Comparison of ENCODE assay signal across 28 cellular contexts in genomic region chr9:6782378-6782777, GRCh38. TPM values are rescaled to one million over a fixed set of nuclear protein-coding genes. Genes with fewer than 3 reads are reported as not detected.
DNase-seq lines count a peak whose midpoint lies in the region; ATAC-seq and TF ChIP-seq lines count a peak whose summit lies in the region.
"Had no signal": no experiment of that assay in that cellular context is flagged by ENCODE, and none has a peak within 500 bp of the region (broad histone marks: within the 10 kb centered on the region; RNA-seq: fewer than 3 reads in every experiment).

No MANE protein-coding gene starts in this region.

- no peaks in the 10 kb centered on the region for H3K27me3 ChIP-seq in MM.1S (replicated peaks; ENCODE audit: insufficient read depth, low read length)
- H3K27me3 ChIP-seq: body of pancreas, MG63, upper lobe of right lung had no signal

- no peak overlapping the region for H3K27ac ChIP-seq in MM.1S (ENCODE audit: low read length)
- H3K27ac ChIP-seq: body of pancreas, HL-60, upper lobe of right lung, VCaP had no signal

- H3K4me1 ChIP-seq in MM.1S (ENCODE audit: low read length): no peaks in the 10 kb centered on the region

- no peak overlapping the region for H3K4me3 Mint-ChIP-seq in activated CD8-positive, alpha-beta memory T cell treated with anti-CD3 and anti-CD28 coated beads, Interleukin-2, amount 10 ng/mL, durations not matched to agents 7 days and 5 days
- peak overlapping the region; percentile 48 for H3K4me3 Mint-ChIP-seq in glutamatergic neuron (ENCODE audit: unreplicated experiment)
- peak overlapping the region; percentile 3 for H3K4me3 Mint-ChIP-seq in stimulated activated memory B cell treated with anti-CD40 and anti-IgM and Interleukin-4, amounts not matched to agents 10 μg/mL and 1 μg/mL and 100 μg/mL, for 72 hours
- H3K4me3 Mint-ChIP-seq: activated T-cell treated with anti-CD3 and anti-CD28 coated beads, Interleukin-2, amount 50 U/mL, for 4 hours had no signal

- no peaks in the 10 kb centered on the region for H3K9me3 Mint-ChIP-seq in activated CD8-positive, alpha-beta memory T cell treated with anti-CD3 and anti-CD28 coated beads, Interleukin-2, amount 10 ng/mL, durations not matched to agents 7 days and 5 days (ENCODE audit: low read depth)
- peaks cover 2% of the 10 kb centered on the region for H3K9me3 Mint-ChIP-seq in glutamatergic neuron (ENCODE audit: unreplicated experiment)
- H3K9me3 Mint-ChIP-seq in stimulated activated memory B cell treated with anti-CD40 and anti-IgM and Interleukin-4, amounts not matched to agents 10 μg/mL and 1 μg/mL and 100 μg/mL, for 72 hours: no peaks in the 10 kb centered on the region
- H3K9me3 Mint-ChIP-seq: activated T-cell treated with anti-CD3 and anti-CD28 coated beads, Interleukin-2, amount 50 U/mL, for 4 hours had no signal

- H3K4me2 ChIP-seq in MM.1S (ENCODE audit: low read depth, low read length): no peak overlapping the region

- H3K4me3 ChIP-seq in MM.1S (ENCODE audit: low read length): no peak overlapping the region
- H3K4me3 ChIP-seq: body of pancreas, GM12878, MG63, upper lobe of right lung had no signal

- peaks cover 6% of the 10 kb centered on the region for H3K36me3 Mint-ChIP-seq in activated CD8-positive, alpha-beta memory T cell treated with anti-CD3 and anti-CD28 coated beads, Interleukin-2, amount 10 ng/mL, durations not matched to agents 7 days and 5 days
- no peaks in the 10 kb centered on the region for H3K36me3 Mint-ChIP-seq in glutamatergic neuron (ENCODE audit: unreplicated experiment)
- no peaks in the 10 kb centered on the region for H3K36me3 Mint-ChIP-seq in stimulated activated memory B cell treated with anti-CD40 and anti-IgM and Interleukin-4, amounts not matched to agents 10 μg/mL and 1 μg/mL and 100 μg/mL, for 72 hours

- ATAC-seq in activated CD8-positive, alpha-beta memory T cell treated with anti-CD3 and anti-CD28 coated beads, Interleukin-2, amount 10 ng/mL, durations not matched to agents 7 days and 5 days: no peak
- ATAC-seq in stimulated activated memory B cell treated with anti-CD40 and anti-IgM and Interleukin-4, amounts not matched to agents 10 μg/mL and 1 μg/mL and 100 μg/mL, for 72 hours: no peak
- ATAC-seq: activated T-cell treated with anti-CD3 and anti-CD28 coated beads, Interleukin-2, amount 50 U/mL, for 4 hours; body of pancreas; upper lobe of right lung had no signal

- peaks cover 67% of the 10 kb centered on the region for H3K79me2 ChIP-seq in MM.1S (ENCODE audit: low read length)

- no peaks in the 10 kb centered on the region for H3K9me3 ChIP-seq in MM.1S (replicated peaks; ENCODE audit: insufficient read depth, low read length)
- H3K9me3 ChIP-seq: body of pancreas, MG63, upper lobe of right lung had no signal

- H3K9me2 ChIP-seq in MM.1S (replicated peaks; ENCODE audit: insufficient read depth, low read length): no peaks in the 10 kb centered on the region

- no peak overlapping the region for H3K27ac Mint-ChIP-seq in activated CD8-positive, alpha-beta memory T cell treated with anti-CD3 and anti-CD28 coated beads, Interleukin-2, amount 10 ng/mL, durations not matched to agents 7 days and 5 days
- peak overlapping the region; percentile 82 for H3K27ac Mint-ChIP-seq in glutamatergic neuron (ENCODE audit: unreplicated experiment)
- peak overlapping the region; percentile 67 for H3K27ac Mint-ChIP-seq in stimulated activated memory B cell treated with anti-CD40 and anti-IgM and Interleukin-4, amounts not matched to agents 10 μg/mL and 1 μg/mL and 100 μg/mL, for 72 hours

- no peaks in the 10 kb centered on the region for H3K36me3 ChIP-seq in MM.1S (replicated peaks; ENCODE audit: insufficient read depth, low read length)
- H3K36me3 ChIP-seq: MG63, upper lobe of right lung had no signal

- no peak for TF ChIP-seq CTCF in glutamatergic neuron (IDR thresholded peaks at IDR 0.05; ENCODE audit: partially characterized antibody, unreplicated experiment)
- no peak for TF ChIP-seq CTCF in MM.1S (IDR thresholded peaks at IDR 0.05; ENCODE audit: low read length)

- CTCF ChIA-PET in activated CD8-positive, alpha-beta memory T cell treated with anti-CD3 and anti-CD28 coated beads, Interleukin-2, amount 10 ng/mL, durations not matched to agents 7 days and 5 days (lab: Charles Lee): no interaction called here

- H2AFZ ChIP-seq in MM.1S (ENCODE audit: low read length): no peak overlapping the region

- H3K9ac ChIP-seq in MM.1S (ENCODE audit: low read length): no peak overlapping the region

- peaks cover 29% of the 10 kb centered on the region for H3K4me1 Mint-ChIP-seq in activated CD8-positive, alpha-beta memory T cell treated with anti-CD3 and anti-CD28 coated beads, Interleukin-2, amount 10 ng/mL, durations not matched to agents 7 days and 5 days
- peaks cover 35% of the 10 kb centered on the region for H3K4me1 Mint-ChIP-seq in glutamatergic neuron (ENCODE audit: low read depth, unreplicated experiment)
- H3K4me1 Mint-ChIP-seq in stimulated activated memory B cell treated with anti-CD40 and anti-IgM and Interleukin-4, amounts not matched to agents 10 μg/mL and 1 μg/mL and 100 μg/mL, for 72 hours: peaks cover 77% of the 10 kb centered on the region

- no peaks in the 10 kb centered on the region for H4K20me1 ChIP-seq in MM.1S (ENCODE audit: insufficient read depth, low read length)

- no peaks in the 10 kb centered on the region for H3K27me3 Mint-ChIP-seq in activated CD8-positive, alpha-beta memory T cell treated with anti-CD3 and anti-CD28 coated beads, Interleukin-2, amount 10 ng/mL, durations not matched to agents 7 days and 5 days
- H3K27me3 Mint-ChIP-seq in glutamatergic neuron (ENCODE audit: unreplicated experiment): peaks cover 6% of the 10 kb centered on the region
- H3K27me3 Mint-ChIP-seq in stimulated activated memory B cell treated with anti-CD40 and anti-IgM and Interleukin-4, amounts not matched to agents 10 μg/mL and 1 μg/mL and 100 μg/mL, for 72 hours: no peaks in the 10 kb centered on the region

- peak; percentile 7 for DNase-seq in activated CD8-positive, alpha-beta memory T cell treated with anti-CD3 and anti-CD28 coated beads for 24 hours
- no peak for DNase-seq in activated CD8-positive, alpha-beta memory T cell treated with anti-CD3 and anti-CD28 coated beads, Interleukin-2, amount 10 ng/mL, durations not matched to agents 7 days and 5 days
- DNase-seq in NCI-H524 (lab: John Stamatoyannopoulos, UW): peak; percentile 17 to 66
- no peak for DNase-seq in glutamatergic neuron
- DNase-seq in central memory CD4-positive, alpha-beta T cell: no peak
- no peak for DNase-seq in stimulated activated naive CD4-positive, alpha-beta T cell (lab: John Stamatoyannopoulos, UW)
- DNase-seq in MM.1S: no peak
- DNase-seq: 8988T; activated CD4-positive, alpha-beta T cell treated with anti-CD3 and anti-CD28 coated beads for 48 hours; activated gamma-delta T cell treated with Interleukin-2 at 50 U/mL for 16 hours; activated T-cell treated with anti-CD3 and anti-CD28 coated beads, Interleukin-2, amount 50 U/mL, for 4 hours; body of pancreas; foreskin melanocyte; H7; KG1; MG63; NCI-H2081; NCI-H2227 treated with DMSO at 0.1 percent for 48 hours; NCI-H748 treated with DMSO at 0.1 percent for 48 hours; occipital lobe; SIG-M5; stimulated activated CD4-positive, alpha-beta T cell treated with anti-CD3 and anti-CD28 coated beads, Interleukin-4, amount 100 ng/mL, for 24 hours; T1000; upper lobe of right lung had no signal

- H3F3A ChIP-seq in MM.1S (ENCODE audit: insufficient read depth, low read length): no peaks in the 10 kb centered on the region

RNA-seq across cellular contexts. Expression of gene KDM4C, which starts 24.6 kb away (rescaled TPM):
- total RNA-seq in activated CD8-positive, alpha-beta memory T cell treated with anti-CD3 and anti-CD28 coated beads, Interleukin-2, amount 10 ng/mL, durations not matched to agents 7 days and 5 days: 10 to 100 TPM; 31.5 to 57.8 TPM
- 63.5 TPM for total RNA-seq in glutamatergic neuron (ENCODE audit: unreplicated experiment)

Comparison
In these comparisons a context has a peak if more than half of its experiments do, and no peak if none do; other contexts are left out.
1. DNase-seq: peak in activated CD8-positive, alpha-beta memory T cell treated with anti-CD3 and anti-CD28 coated beads for 24 hours (single experiment) and NCI-H524 (2 of 2); none in activated CD8-positive, alpha-beta memory T cell treated with anti-CD3 and anti-CD28 coated beads, Interleukin-2, amount 10 ng/mL, durations not matched to agents 7 days and 5 days (single experiment), glutamatergic neuron (single experiment), central memory CD4-positive, alpha-beta T cell (single experiment), stimulated activated naive CD4-positive, alpha-beta T cell (0 of 6) and MM.1S (single experiment).